ENCODE assay signal across 36 cellular contexts in the genomic region with DNA sequence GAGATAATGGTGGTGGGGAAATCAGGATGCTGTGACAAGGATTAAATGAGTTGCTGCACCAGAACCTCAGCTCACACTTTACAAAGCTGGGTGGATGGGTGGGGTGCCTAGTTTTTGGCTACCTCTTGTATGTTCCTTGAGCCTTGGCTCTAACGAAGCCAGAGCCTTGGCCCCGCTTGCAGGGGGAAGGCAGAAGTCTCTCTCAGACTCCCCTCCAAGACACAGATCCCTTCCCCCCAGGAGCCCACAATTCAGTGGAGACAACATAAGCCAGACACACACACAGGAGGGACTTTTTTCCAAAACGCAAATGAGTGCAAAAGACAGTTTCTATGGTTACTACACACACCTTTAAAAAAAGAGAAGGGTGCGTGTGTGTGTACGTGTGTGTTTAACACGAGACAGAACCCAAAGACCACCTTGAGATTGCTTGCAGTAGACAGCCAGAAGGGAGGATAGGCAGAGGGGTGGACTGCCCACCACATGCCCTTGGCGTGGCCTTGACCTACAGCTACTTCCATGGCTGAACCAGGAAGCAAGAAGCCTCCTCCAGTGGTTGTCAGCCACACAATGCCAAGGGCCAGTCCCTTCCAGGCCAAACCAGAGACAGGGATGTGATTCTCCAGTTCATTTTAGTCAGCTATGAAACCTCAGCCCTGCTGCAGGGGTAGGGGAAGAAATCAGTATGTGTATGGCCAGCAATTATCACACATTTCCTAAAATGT.
"Had no signal": no experiment of that assay in that cellular context is flagged by ENCODE, and none has a peak within 500 bp of the region (broad histone marks: within the 10 kb centered on the region; RNA-seq: fewer than 3 reads in every experiment).

No MANE protein-coding gene starts in this region.

- H3K27me3 ChIP-seq: ascending aorta, cardiac muscle cell had no signal

- DNase-seq: activated B cell treated with CpG ODN at 0.5 μM for 24 hours; activated CD4-positive, alpha-beta memory T cell treated with anti-CD3 and anti-CD28 coated beads for 36 hours; activated CD4-positive, alpha-beta T cell treated with anti-CD3 and anti-CD28 coated beads for 4 hours; activated CD4-positive, alpha-beta T cell treated with anti-CD3 and anti-CD28 coated beads, Interleukin-2, amount 50 U/mL, for 1 hour; activated CD4-positive, CD25-positive, alpha-beta regulatory T cell treated with anti-CD3 and anti-CD28 coated beads, Interleukin-2, amount 50 U/mL, for 72 hours; activated effector memory CD4-positive, alpha-beta T cell treated with anti-CD3 and anti-CD28 coated beads, Interleukin-2, amount 50 U/mL, for 16 hours; activated naive CD4-positive, alpha-beta T cell; activated naive CD8-positive, alpha-beta T cell treated with anti-CD3 and anti-CD28 coated beads, Interleukin-2, amount 10 ng/mL, durations not matched to agents 7 days and 5 days; activated T-cell treated with anti-CD3 and anti-CD28 coated beads, Interleukin-2, amount 50 U/mL, for 1 hour; activated T-cell treated with anti-CD3 and anti-CD28 coated beads, Interleukin-2, amount 50 U/mL, for 72 hours; amygdala; MM.1S; NCI-H1092 treated with DMSO at 0.1 percent for 48 hours; NCI-H1417; NCI-H146; NCI-H187; NCI-H2029 treated with DMSO at 0.1 percent for 48 hours; NCI-H2107; NCI-H2171; NCI-H510A; NCI-H526; NCI-H748 treated with DMSO at 0.1 percent for 48 hours; NK-92 treated with Interleukin-12 subunit alpha and Interleukin-12 subunit beta, amount 100 ng/mL, for 24 hours; OCI-M1; Right ventricle myocardium superior; SW 1271; T-helper 1 cell; T-helper 2 cell; T-helper 9 cell had no signal

- H3K27ac ChIP-seq: ascending aorta, cardiac muscle cell, KMS-11, VCaP had no signal

- H3K9ac ChIP-seq: KMS-11 had no signal

- ATAC-seq: activated T-cell treated with anti-CD3 and anti-CD28 coated beads, Interleukin-2, amount 50 U/mL, for 72 hours; activated T-helper 17 cell treated with anti-CD3 and anti-CD28 coated beads, Interleukin-2, amount 50 U/mL, for 72 hours had no signal

- H3K4me3 ChIP-seq: ascending aorta, cardiac muscle cell had no signal

- H3K36me3 Mint-ChIP-seq: activated CD4-positive, alpha-beta memory T cell treated with anti-CD3 and anti-CD28 coated beads for 36 hours; activated naive CD4-positive, alpha-beta T cell treated with anti-CD3 and anti-CD28 coated beads, Interleukin-2, amount 50 U/mL, for 24 hours; activated naive CD8-positive, alpha-beta T cell treated with anti-CD3 and anti-CD28 coated beads, Interleukin-2, amount 10 ng/mL, durations not matched to agents 7 days and 5 days had no signal

- H3K4me2 ChIP-seq: KMS-11 had no signal

- H3K9me3 ChIP-seq: ascending aorta had no signal

- H3K4me1 ChIP-seq: ascending aorta had no signal

- H3K4me1 Mint-ChIP-seq: activated naive CD4-positive, alpha-beta T cell treated with anti-CD3 and anti-CD28 coated beads, Interleukin-2, amount 50 U/mL, for 24 hours; activated T-helper 17 cell treated with anti-CD3 and anti-CD28 coated beads, Interleukin-2, amount 50 U/mL, for 72 hours had no signal

- H3K27me3 Mint-ChIP-seq: activated B cell treated with CpG ODN at 0.5 μM for 24 hours; activated CD4-positive, alpha-beta memory T cell treated with anti-CD3 and anti-CD28 coated beads for 36 hours; activated naive CD4-positive, alpha-beta T cell treated with anti-CD3 and anti-CD28 coated beads, Interleukin-2, amount 50 U/mL, for 24 hours; central memory CD8-positive, alpha-beta T cell had no signal

- H3K4me3 Mint-ChIP-seq: activated B cell treated with CpG ODN at 0.5 μM for 24 hours; activated CD4-positive, alpha-beta memory T cell treated with anti-CD3 and anti-CD28 coated beads for 36 hours; activated naive CD4-positive, alpha-beta T cell treated with anti-CD3 and anti-CD28 coated beads, Interleukin-2, amount 50 U/mL, for 24 hours; activated naive CD8-positive, alpha-beta T cell treated with anti-CD3 and anti-CD28 coated beads, Interleukin-2, amount 10 ng/mL, durations not matched to agents 7 days and 5 days; activated T-cell treated with anti-CD3 and anti-CD28 coated beads, Interleukin-2, amount 50 U/mL, for 72 hours; activated T-helper 17 cell treated with anti-CD3 and anti-CD28 coated beads, Interleukin-2, amount 50 U/mL, for 72 hours; central memory CD8-positive, alpha-beta T cell had no signal

- H3K9me3 Mint-ChIP-seq: activated B cell treated with CpG ODN at 0.5 μM for 24 hours; activated CD4-positive, alpha-beta memory T cell treated with anti-CD3 and anti-CD28 coated beads for 36 hours; activated naive CD4-positive, alpha-beta T cell treated with anti-CD3 and anti-CD28 coated beads, Interleukin-2, amount 50 U/mL, for 24 hours; activated naive CD8-positive, alpha-beta T cell treated with anti-CD3 and anti-CD28 coated beads, Interleukin-2, amount 10 ng/mL, durations not matched to agents 7 days and 5 days; activated T-cell treated with anti-CD3 and anti-CD28 coated beads, Interleukin-2, amount 50 U/mL, for 72 hours; activated T-helper 17 cell treated with anti-CD3 and anti-CD28 coated beads, Interleukin-2, amount 50 U/mL, for 72 hours; central memory CD8-positive, alpha-beta T cell had no signal

- H3K36me3 ChIP-seq: ascending aorta, cardiac muscle cell had no signal

- H3K27ac Mint-ChIP-seq: activated B cell treated with CpG ODN at 0.5 μM for 24 hours; activated CD4-positive, alpha-beta memory T cell treated with anti-CD3 and anti-CD28 coated beads for 36 hours; activated naive CD4-positive, alpha-beta T cell treated with anti-CD3 and anti-CD28 coated beads, Interleukin-2, amount 50 U/mL, for 24 hours; activated naive CD8-positive, alpha-beta T cell treated with anti-CD3 and anti-CD28 coated beads, Interleukin-2, amount 10 ng/mL, durations not matched to agents 7 days and 5 days; activated T-cell treated with anti-CD3 and anti-CD28 coated beads, Interleukin-2, amount 50 U/mL, for 72 hours; activated T-helper 17 cell treated with anti-CD3 and anti-CD28 coated beads, Interleukin-2, amount 50 U/mL, for 72 hours had no signal
